22 cellular contexts compared by ENCODE assay signal in the genomic region with DNA sequence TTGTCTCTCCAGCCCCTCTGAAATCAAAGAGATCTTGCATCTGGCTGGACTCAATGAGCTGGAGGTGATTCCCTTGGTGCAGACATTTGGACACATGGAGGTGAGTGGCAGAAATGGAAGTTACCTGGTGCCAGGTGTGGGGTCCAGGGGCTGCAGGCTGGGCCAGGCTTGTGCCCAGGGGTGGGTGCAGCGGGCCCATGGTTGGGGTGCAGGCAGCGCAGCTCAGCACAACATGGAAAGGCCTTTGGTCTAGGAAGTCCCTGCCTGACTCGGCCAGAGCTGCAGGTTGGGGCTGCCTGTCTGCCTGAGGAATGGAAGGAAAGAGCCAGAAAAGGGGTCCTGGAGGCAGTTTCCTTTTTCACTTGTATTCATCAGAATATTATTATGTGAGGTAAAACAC. TPM values are rescaled to one million over a fixed set of nuclear protein-coding genes. Genes with fewer than 3 reads are reported as not detected.
DNase-seq lines count a peak whose midpoint lies in the region; ATAC-seq lines count a peak whose summit lies in the region.
"Had no signal": no experiment of that assay in that cellular context is flagged by ENCODE, and none has a peak within 500 bp of the region (broad histone marks: within the 10 kb centered on the region; RNA-seq: fewer than 3 reads in every experiment).

No MANE protein-coding gene starts in this region.

- ATAC-seq in stimulated activated effector memory CD8-positive, alpha-beta T cell treated with anti-CD3 and anti-CD28 coated beads, Interleukin-12 subunit alpha, Interleukin-12 subunit beta, amount 100 ng/mL, for 72 hours, result no peak
- ATAC-seq in GM19023 (IDR thresholded peaks at IDR 0.05; ENCODE audit: unreplicated experiment), result no peak
- ATAC-seq in GM21447 (IDR thresholded peaks at IDR 0.05; ENCODE audit: unreplicated experiment), result no peak

- peaks cover 0 to 4% (median 0%) of the 10 kb centered on the region in 3 donors for H3K27me3 Mint-ChIP-seq in immature natural killer cell (ENCODE audit: low read depth in 3 of 3)
- H3K27me3 Mint-ChIP-seq: CD4-positive, alpha-beta T cell had no signal

- DNase-seq in D341Med (ENCODE audit: low spot score), result peak; percentile 36
- DNase-seq in H7, result peak; percentile 20
- no peak for DNase-seq in immature natural killer cell
- DNase-seq in stimulated activated effector memory CD8-positive, alpha-beta T cell treated with anti-CD3 and anti-CD28 coated beads, Interleukin-12 subunit alpha, Interleukin-12 subunit beta, amount 100 ng/mL, for 72 hours (ENCODE audit: low spot score in 2 of 2), result no peak
- DNase-seq in Karpas-422, result no peak
- DNase-seq: BE2C; CD4-positive, alpha-beta T cell; COR-L47; DND-41; KBM-7; NCI-H1092 treated with DMSO at 0.1 percent for 48 hours; NCI-H2029 treated with DMSO at 0.1 percent for 48 hours; NCI-H226; NCI-H524; NCI-H774; NK-92 treated with Interleukin-12 subunit alpha and Interleukin-12 subunit beta, amount 100 ng/mL, for 24 hours; SIG-M5; SK-N-SH had no signal

- no peak overlapping the region for H3K9ac ChIP-seq in Karpas-422 (ENCODE audit: low read length)
- H3K9ac ChIP-seq: SK-N-SH had no signal

- H4K20me1 ChIP-seq in Karpas-422 (ENCODE audit: insufficient read depth, low read depth, low read length), result no peaks in the 10 kb centered on the region

- H3K27me3 ChIP-seq in H7 (ENCODE audit: control insufficient read depth, insufficient read depth, low read length) (no peaks in the 10 kb centered on the region), Karpas-422 (ENCODE audit: low read length) (no peaks in the 10 kb centered on the region)
- H3K27me3 ChIP-seq: BE2C had no signal

- H3K36me3 Mint-ChIP-seq in immature natural killer cell, result peaks cover 7 to 22% (median 14%) of the 10 kb centered on the region in 3 donors
- peaks cover 24% of the 10 kb centered on the region for H3K36me3 Mint-ChIP-seq in stimulated activated effector memory CD8-positive, alpha-beta T cell treated with anti-CD3 and anti-CD28 coated beads, Interleukin-12 subunit alpha, Interleukin-12 subunit beta, amount 100 ng/mL, for 72 hours

- no peaks in the 10 kb centered on the region for H3K9me2 ChIP-seq in Karpas-422 (replicated peaks; ENCODE audit: insufficient read depth, low read length)
- H3K9me2 ChIP-seq: SK-N-SH had no signal

- H3K27ac ChIP-seq in Karpas-422 (ENCODE audit: low read length), result no peak overlapping the region

- H3K4me1 Mint-ChIP-seq in immature natural killer cell, result peaks cover 38 to 41% of the 10 kb centered on the region in 2 donors
- H3K4me1 Mint-ChIP-seq in stimulated activated effector memory CD8-positive, alpha-beta T cell treated with anti-CD3 and anti-CD28 coated beads, Interleukin-12 subunit alpha, Interleukin-12 subunit beta, amount 100 ng/mL, for 72 hours, result peaks cover 26% of the 10 kb centered on the region

- peak overlapping the region in 5 of 6 donors; percentile 88 to 97 (median 93) for H3K27ac Mint-ChIP-seq in immature natural killer cell
- H3K27ac Mint-ChIP-seq in stimulated activated effector memory CD8-positive, alpha-beta T cell treated with anti-CD3 and anti-CD28 coated beads, Interleukin-12 subunit alpha, Interleukin-12 subunit beta, amount 100 ng/mL, for 72 hours, result peak overlapping the region; percentile 86
- H3K27ac Mint-ChIP-seq: CD4-positive, alpha-beta T cell had no signal

- H3K36me3 ChIP-seq in H7 (replicated peaks; ENCODE audit: control insufficient read depth, insufficient read depth, low read length) (no peaks in the 10 kb centered on the region), Karpas-422 (ENCODE audit: insufficient read depth, low read length) (no peaks in the 10 kb centered on the region)
- H3K36me3 ChIP-seq: BE2C had no signal

- no peaks in the 10 kb centered on the region for H3K79me2 ChIP-seq in Karpas-422 (ENCODE audit: low read length)

- no peak overlapping the region for H3K4me2 ChIP-seq in Karpas-422 (ENCODE audit: low read depth, low read length, poor library complexity, severe bottlenecking)
- H3K4me2 ChIP-seq: SK-N-SH had no signal

- no peaks in the 10 kb centered on the region for H3K9me3 Mint-ChIP-seq in immature natural killer cell
- H3K9me3 Mint-ChIP-seq in stimulated activated effector memory CD8-positive, alpha-beta T cell treated with anti-CD3 and anti-CD28 coated beads, Interleukin-12 subunit alpha, Interleukin-12 subunit beta, amount 100 ng/mL, for 72 hours, result no peaks in the 10 kb centered on the region
- H3K9me3 Mint-ChIP-seq: CD4-positive, alpha-beta T cell had no signal

- H2AFZ ChIP-seq in Karpas-422 (ENCODE audit: low read length), result no peak overlapping the region

- no peak overlapping the region for H3K4me3 ChIP-seq in H7 (ENCODE audit: insufficient read depth, low read depth, low read length)
- H3K4me3 ChIP-seq in Karpas-422 (ENCODE audit: low read length), result no peak overlapping the region

- peaks cover 7% of the 10 kb centered on the region for H3K4me1 ChIP-seq in Karpas-422 (ENCODE audit: low read length)
- H3K4me1 ChIP-seq: BE2C had no signal

- peak overlapping the region; percentile 80 to 93 (median 85) for H3K4me3 Mint-ChIP-seq in immature natural killer cell
- H3K4me3 Mint-ChIP-seq in stimulated activated effector memory CD8-positive, alpha-beta T cell treated with anti-CD3 and anti-CD28 coated beads, Interleukin-12 subunit alpha, Interleukin-12 subunit beta, amount 100 ng/mL, for 72 hours, result no peak overlapping the region
- H3K4me3 Mint-ChIP-seq: CD4-positive, alpha-beta T cell had no signal

- no peaks in the 10 kb centered on the region for H3K9me3 ChIP-seq in Karpas-422 (ENCODE audit: low read length)
- H3K9me3 ChIP-seq: BE2C, SK-N-SH had no signal

RNA-seq across cellular contexts. Expression of gene OGFOD3, which starts 10.2 kb away (rescaled TPM):
- total RNA-seq in H7 (2014; rRNA removed; shearing (Covaris generic)), result 26.2 and 28.6 TPM in 2 replicates
- 10 to 100 TPM; 29.3 to 43.5 (median 39.8) TPM for polyA plus RNA-seq in immature natural killer cell
- 14.8 and 17.9 TPM in 2 replicates for total RNA-seq in Karpas-422 (2014; rRNA removed; shearing (Covaris generic); ENCODE audit: low replicate concordance)

RNA-seq across cellular contexts. Expression of gene HEXD, which starts 10.4 kb away (rescaled TPM):
- total RNA-seq in H7 (2014; rRNA removed; shearing (Covaris generic)), result 16.6 and 24.6 TPM in 2 replicates
- polyA plus RNA-seq in immature natural killer cell, result 10 to 100 TPM; 12.7 to 18.8 (median 15.2) TPM
- 21.7 and 55.7 TPM in 2 replicates for total RNA-seq in Karpas-422 (2014; rRNA removed; shearing (Covaris generic); ENCODE audit: low replicate concordance)

RNA-seq across cellular contexts. Expression of gene CYBC1, which starts 22.0 kb away (rescaled TPM):
- total RNA-seq in H7 (2014; rRNA removed; shearing (Covaris generic)), result 62.8 and 76.1 TPM in 2 replicates
- polyA plus RNA-seq in immature natural killer cell, result 100 to 1,000 TPM; 182 to 246 (median 243) TPM
- total RNA-seq in Karpas-422 (2014; rRNA removed; shearing (Covaris generic); ENCODE audit: low replicate concordance), result 92.4 and 147 TPM in 2 replicates

RNA-seq across cellular contexts. Expression of gene NARF, which starts 30.0 kb away (rescaled TPM):
- 42.2 and 49.9 TPM in 2 replicates for total RNA-seq in H7 (2014; rRNA removed; shearing (Covaris generic))
- polyA plus RNA-seq in immature natural killer cell, result 100 to 1,000 TPM; 149 to 192 (median 179) TPM
- total RNA-seq in Karpas-422 (2014; rRNA removed; shearing (Covaris generic); ENCODE audit: low replicate concordance), result 43.3 and 53.5 TPM in 2 replicates

RNA-seq across cellular contexts. Expression of gene UTS2R, which starts 57.0 kb away (rescaled TPM):
- total RNA-seq in H7 (2014; rRNA removed; shearing (Covaris generic)), result not detected in 2 replicates
- not detected for polyA plus RNA-seq in immature natural killer cell
- not detected in 2 replicates for total RNA-seq in Karpas-422 (2014; rRNA removed; shearing (Covaris generic); ENCODE audit: low replicate concordance)
- total RNA-seq: CD4-positive, alpha-beta T cell; G401; H1 had no signal
- polyA plus RNA-seq: SK-N-SH had no signal

Comparison
In these comparisons a context has a peak if more than half of its experiments do, and no peak if none do; other contexts are left out.
1. DNase-seq: peak in D341Med (single experiment) and H7 (single experiment); none in immature natural killer cell (0 of 3), stimulated activated effector memory CD8-positive, alpha-beta T cell treated with anti-CD3 and anti-CD28 coated beads, Interleukin-12 subunit alpha, Interleukin-12 subunit beta, amount 100 ng/mL, for 72 hours (0 of 2) and Karpas-422 (single experiment).